In genomic region chr6:77324851-77325250, GRCh38 we compare ENCODE assay signal across 1 cellular context.
TF ChIP-seq lines count a peak whose summit lies in the region.

No MANE protein-coding gene starts in this region.

TF ChIP-seq in SK-N-SH, 30 proteins besides CTCF, POLR2A, EP300 and RAD21 (continued from another document):
- TF ChIP-seq ZBTB33 (IDR thresholded peaks at IDR 0.05; ENCODE audit: borderline replicate concordance, low read depth) = no peak
- TF ChIP-seq NRF1 (IDR thresholded peaks at IDR 0.05; ENCODE audit: low read depth, low read length) = no peak
- no peak for TF ChIP-seq RCOR1 (IDR thresholded peaks at IDR 0.05; ENCODE audit: low read length)
- TF ChIP-seq TCF12 (IDR thresholded peaks at IDR 0.05) = no peak
- no peak for TF ChIP-seq MAX (IDR thresholded peaks at IDR 0.05; ENCODE audit: low read depth)
- TF ChIP-seq, protein P1, sequence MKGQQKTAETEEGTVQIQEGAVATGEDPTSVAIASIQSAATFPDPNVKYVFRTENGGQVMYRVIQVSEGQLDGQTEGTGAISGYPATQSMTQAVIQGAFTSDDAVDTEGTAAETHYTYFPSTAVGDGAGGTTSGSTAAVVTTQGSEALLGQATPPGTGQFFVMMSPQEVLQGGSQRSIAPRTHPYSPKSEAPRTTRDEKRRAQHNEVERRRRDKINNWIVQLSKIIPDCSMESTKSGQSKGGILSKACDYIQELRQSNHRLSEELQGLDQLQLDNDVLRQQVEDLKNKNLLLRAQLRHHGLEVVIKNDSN (IDR thresholded peaks at IDR 0.05; ENCODE audit: borderline replicate concordance, low read depth) = no peak
- TF ChIP-seq MXI1 (IDR thresholded peaks at IDR 0.05; ENCODE audit: low read depth, low read length) = no peak
- no peak for TF ChIP-seq EZH2phosphoT487 (IDR thresholded peaks at IDR 0.05; ENCODE audit: borderline replicate concordance, low read depth)
- TF ChIP-seq SMC3 (IDR thresholded peaks at IDR 0.05; ENCODE audit: low read depth, low read length) = no peak
- TF ChIP-seq POLR2AphosphoS5 (IDR thresholded peaks at IDR 0.05; ENCODE audit: low read depth, low read length) = no peak
- TF ChIP-seq TAF1 (IDR thresholded peaks at IDR 0.05; ENCODE audit: borderline replicate concordance, low read depth, low read length) = no peak
TF ChIP-seq in SK-N-SH: peak in this region for 0.
